ENCODE assay signal across 10 cellular contexts in genomic region chr17:10063730-10064221, GRCh38.
DNase-seq lines count a peak whose midpoint lies in the region; ATAC-seq, FAIRE-seq and TF ChIP-seq lines count a peak whose summit lies in the region.
"Had no signal": no experiment of that assay in that cellular context is flagged by ENCODE, and none has a peak within 500 bp of the region (broad histone marks: within the 10 kb centered on the region; RNA-seq: fewer than 3 reads in every experiment).

No MANE protein-coding gene starts in this region.

- H3K4me1 ChIP-seq in right atrium auricular region (peaks cover 0 to 49% of the 10 kb centered on the region in 2 donors), skeletal muscle tissue (ENCODE audit: control insufficient read depth in 3 of 3, insufficient read depth in 3 of 3, low read length in 3 of 3) (peaks cover 8 to 14% (median 10%) of the 10 kb centered on the region in 3 donors)

- no peak for ATAC-seq in GM21786 (IDR thresholded peaks at IDR 0.05; ENCODE audit: unreplicated experiment)

- FAIRE-seq in GM19239 (lab: Jason Lieb, UNC) = peak; percentile 62

- TF ChIP-seq CTCF in right atrium auricular region (IDR thresholded peaks at IDR 0.05) = no peak
- no peak for TF ChIP-seq CTCF in coronary artery (IDR thresholded peaks at IDR 0.05)

- no peaks in the 10 kb centered on the region for H3K36me3 ChIP-seq in right atrium auricular region
- H3K36me3 ChIP-seq in skeletal muscle tissue (ENCODE audit: control insufficient read depth in 3 of 3, insufficient read depth in 3 of 3, low read length in 3 of 3) = no peaks in the 10 kb centered on the region

- H3K27me3 ChIP-seq in right atrium auricular region (no peaks in the 10 kb centered on the region), skeletal muscle tissue (ENCODE audit: control insufficient read depth in 3 of 3, insufficient read depth in 3 of 3, low read length in 3 of 3) (peaks cover 0 to 3% (median 0%) of the 10 kb centered on the region in 3 donors)

- H3K9me3 ChIP-seq in right atrium auricular region (peaks cover 0 to 8% of the 10 kb centered on the region in 2 donors), skeletal muscle tissue (ENCODE audit: control insufficient read depth in 3 of 3, low read length in 3 of 3) (peaks cover 2 to 5% (median 2%) of the 10 kb centered on the region in 3 donors)

- H3K4me3 ChIP-seq in right atrium auricular region (no peak overlapping the region), skeletal muscle tissue (ENCODE audit: low read length in 3 of 3) (no peak overlapping the region), coronary artery (no peak overlapping the region)

- H3K27ac ChIP-seq in right atrium auricular region (peak overlapping the region; percentile 33 to 44), skeletal muscle tissue (ENCODE audit: low read depth, low read length) (peak overlapping the region; percentile 67), coronary artery (peak overlapping the region in 1 of 2 donors; percentile 68)

- DNase-seq in GM19239 (ENCODE audit: insufficient read length, low spot score) (no peak), SIG-M5 treated with dmso at 0.1 percent for 504 hours (lab: John Stamatoyannopoulos, UW; ENCODE audit: unreplicated experiment) (peak; percentile 98), right atrium auricular region (ENCODE audit: low spot score) (no peak), coronary artery (ENCODE audit: low spot score) (no peak), NCI-H2196 (lab: John Stamatoyannopoulos, UW; ENCODE audit: unreplicated experiment) (no peak)
- DNase-seq in stimulated activated CD4-positive, alpha-beta T cell treated with anti-CD3 and anti-CD28 coated beads, Interleukin-2, amount 100 ng/mL, for 48 hours = no peak
- DNase-seq: amniotic stem cell, NCI-H2227 treated with DMSO at 0.1 percent for 48 hours had no signal

- no peak overlapping the region for H3K9ac ChIP-seq in skeletal muscle tissue (ENCODE audit: low read depth in 1 of 3, low read length in 3 of 3)
